21 cellular contexts compared by ENCODE assay signal in genomic region chr4:165190591-165191212, GRCh38. TPM values are rescaled to one million over a fixed set of nuclear protein-coding genes. Genes with fewer than 3 reads are reported as not detected.
DNase-seq lines count a peak whose midpoint lies in the region; ATAC-seq lines count a peak whose summit lies in the region.
"Had no signal": no experiment of that assay in that cellular context is flagged by ENCODE, and none has a peak within 500 bp of the region (broad histone marks: within the 10 kb centered on the region; RNA-seq: fewer than 3 reads in every experiment).

No MANE protein-coding gene starts in this region.

- H3K27ac Mint-ChIP-seq in activated CD4-positive, alpha-beta T cell treated with anti-CD3 and anti-CD28 coated beads for 36 hours, result peak overlapping the region; percentile 69
- H3K27ac Mint-ChIP-seq: mesothelial cell of epicardium, nephron had no signal

- peak; percentile 63 for DNase-seq in activated CD4-positive, alpha-beta T cell treated with anti-CD3 and anti-CD28 coated beads for 36 hours
- DNase-seq in activated CD4-positive, alpha-beta T cell treated with anti-CD3 and anti-CD28 coated beads for 4 hours, result no peak
- DNase-seq in stimulated activated CD4-positive, alpha-beta T cell treated with anti-CD3 and anti-CD28 coated beads, Interleukin-1b, Interleukin-23, amount 100 ng/mL, for 48 hours, result peak; percentile 48
- no peak for DNase-seq in stimulated activated CD4-positive, alpha-beta T cell treated with anti-CD3 and anti-CD28 coated beads, Interleukin-4, amount 100 ng/mL, for 4 hours
- DNase-seq in left lobe of liver (ENCODE audit: low spot score) (no peak), NCI-H128 (lab: John Stamatoyannopoulos, UW; ENCODE audit: unreplicated experiment) (no peak), posterior cingulate gyrus (no peak)
- DNase-seq: activated CD8-positive, alpha-beta memory T cell treated with anti-CD3 and anti-CD28 coated beads, Interleukin-2, amount 50 U/mL, for 48 hours; amniotic stem cell; heart right ventricle; NCI-H1092 treated with DMSO at 0.1 percent for 48 hours; NCI-H2081 treated with DMSO at 0.1 percent for 48 hours; NCI-H446; SIG-M5; stomach; upper lobe of right lung had no signal

- CTCF ChIA-PET in activated CD4-positive, alpha-beta T cell treated with anti-CD3 and anti-CD28 coated beads for 36 hours (lab: Charles Lee), result no interaction called here

- H3K36me3 Mint-ChIP-seq in activated CD4-positive, alpha-beta T cell treated with anti-CD3 and anti-CD28 coated beads for 36 hours (ENCODE audit: low read depth), result no peaks in the 10 kb centered on the region
- H3K36me3 Mint-ChIP-seq: mesothelial cell of epicardium had no signal

- ATAC-seq in activated CD4-positive, alpha-beta T cell treated with anti-CD3 and anti-CD28 coated beads for 36 hours, result peak; percentile 86
- peak; percentile 44 for ATAC-seq in left lobe of liver
- no peak for ATAC-seq in HG02588 (IDR thresholded peaks at IDR 0.05; ENCODE audit: unreplicated experiment)
- ATAC-seq: A549, HCT116, heart right ventricle, upper lobe of right lung had no signal

- no peak overlapping the region for H3K4me3 Mint-ChIP-seq in activated CD4-positive, alpha-beta T cell treated with anti-CD3 and anti-CD28 coated beads for 36 hours
- H3K4me3 Mint-ChIP-seq: mesothelial cell of epicardium, nephron had no signal

- no peaks in the 10 kb centered on the region for H3K27me3 Mint-ChIP-seq in activated CD4-positive, alpha-beta T cell treated with anti-CD3 and anti-CD28 coated beads for 36 hours

- peaks cover 30% of the 10 kb centered on the region for H3K4me1 Mint-ChIP-seq in activated CD4-positive, alpha-beta T cell treated with anti-CD3 and anti-CD28 coated beads for 36 hours
- H3K4me1 Mint-ChIP-seq: nephron had no signal

- peaks cover 5% of the 10 kb centered on the region for H3K9me3 Mint-ChIP-seq in activated CD4-positive, alpha-beta T cell treated with anti-CD3 and anti-CD28 coated beads for 36 hours (ENCODE audit: low read depth)
- H3K9me3 Mint-ChIP-seq: nephron had no signal

- intact Hi-C loops in activated CD4-positive, alpha-beta T cell treated with anti-CD3 and anti-CD28 coated beads for 36 hours (cut with DNase I, micrococcal nuclease), result no loop called here
- intact Hi-C loops in posterior cingulate gyrus (cut with DNase I), result no loop called here

- POLR2A ChIA-PET in activated CD4-positive, alpha-beta T cell treated with anti-CD3 and anti-CD28 coated beads for 36 hours (lab: Charles Lee), result no interaction called here

RNA-seq across cellular contexts. Expression of gene KLHL2, which starts 16.7 kb away (rescaled TPM):
- total RNA-seq in activated CD4-positive, alpha-beta T cell treated with anti-CD3 and anti-CD28 coated beads for 36 hours, result 10 to 100 TPM; 20.9 to 22.1 TPM
- 23.0 TPM for total RNA-seq in left lobe of liver

Comparison
In these comparisons a context has a peak if more than half of its experiments do, and no peak if none do; other contexts are left out.
1. DNase-seq: peak in activated CD4-positive, alpha-beta T cell treated with anti-CD3 and anti-CD28 coated beads for 36 hours (single experiment) and stimulated activated CD4-positive, alpha-beta T cell treated with anti-CD3 and anti-CD28 coated beads, Interleukin-1b, Interleukin-23, amount 100 ng/mL, for 48 hours (single experiment); none in activated CD4-positive, alpha-beta T cell treated with anti-CD3 and anti-CD28 coated beads for 4 hours (0 of 2), stimulated activated CD4-positive, alpha-beta T cell treated with anti-CD3 and anti-CD28 coated beads, Interleukin-4, amount 100 ng/mL, for 4 hours (0 of 2), left lobe of liver (single experiment), NCI-H128 (single experiment) and posterior cingulate gyrus (0 of 10).